Comparison of ENCODE assay signal across 8 cellular contexts in the genomic region with DNA sequence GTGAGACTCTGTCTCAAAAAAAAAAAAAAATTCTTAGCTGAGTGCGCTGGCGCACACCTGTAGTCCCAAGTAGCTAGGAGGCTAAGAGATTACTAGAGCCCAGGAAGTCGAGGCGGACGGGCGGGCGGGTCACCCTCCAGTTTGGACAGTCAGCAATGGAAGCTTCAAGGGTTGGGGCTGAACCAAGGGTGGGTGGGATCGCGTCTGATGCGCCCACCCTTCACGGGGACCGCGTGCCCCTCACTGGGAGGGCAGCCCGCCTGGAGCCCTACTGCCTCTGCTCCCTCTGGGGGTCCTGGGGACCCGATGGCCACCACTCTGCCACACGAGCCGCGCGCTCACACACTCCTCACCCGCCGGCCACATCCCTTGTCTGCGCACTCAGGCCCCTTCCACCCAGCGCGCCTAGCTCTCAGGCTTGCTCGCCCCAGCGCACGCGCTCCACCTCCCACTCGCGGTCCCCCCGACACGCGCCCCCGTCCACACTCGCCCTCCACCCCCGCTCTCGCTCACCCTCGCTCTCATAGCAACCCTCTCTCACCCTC. TPM values are rescaled to one million over a fixed set of nuclear protein-coding genes. Genes with fewer than 3 reads are reported as not detected.
A peak's percentile ranks its signal among the peaks of the same experiment; 100 is the strongest.
DNase-seq lines count a peak whose midpoint lies in the region; FAIRE-seq and TF ChIP-seq lines count a peak whose summit lies in the region.

No MANE protein-coding gene starts in this region.

- BruUV-seq in endothelial cell of umbilical vein (replicated peaks; lab: Mats Ljungman, UMichigan) = no TSS peak

- H3K9me1 ChIP-seq in endothelial cell of umbilical vein (replicated peaks; ENCODE audit: control insufficient read depth, extremely low read depth, insufficient read depth, low read length) = no peaks in the 10 kb centered on the region

- POLR2A ChIA-PET in BJ (lab: Charles Lee) (no interaction called here), endothelial cell of umbilical vein (lab: Charles Lee) (no interaction called here)

- H3K27ac ChIP-seq in SJCRH30 (peak overlapping the region; percentile 44; the same call in 1 of the 2 replicates), endothelial cell of umbilical vein (ENCODE audit: insufficient read depth, low read depth, low read length) (no peak overlapping the region), neutrophil (peak overlapping the region; percentile 66)

- H3K36me3 ChIP-seq in BJ (ENCODE audit: control insufficient read depth, insufficient read depth, low read length) (peaks cover 4% of the 10 kb centered on the region), SJCRH30 (0 out of 2 replicates have a peak, but pooled peaks cover 4% of the 10 kb centered on the region), endothelial cell of umbilical vein (ENCODE audit: control insufficient read depth in 2 of 2, extremely low read depth in 1 of 2, insufficient read depth in 2 of 2, low read length in 2 of 2) (no peaks in the 10 kb centered on the region), neutrophil (no peaks in the 10 kb centered on the region)

- H3K4me3 ChIP-seq in BJ (ENCODE audit: low read depth, low read length) (peak overlapping the region; percentile 96), SJCRH30 (peak overlapping the region; percentile 100), endothelial cell of umbilical vein (replicated peaks in 1 of 3; ENCODE audit: insufficient read depth in 1 of 3, low read depth in 1 of 3, low read length in 3 of 3) (peak overlapping the region; percentile 74 to 96 (median 81)), neutrophil (ENCODE audit: low read depth in 1 of 2, low read length in 1 of 2) (peak overlapping the region; percentile 74 to 92)

- TF ChIP-seq CTCF in BJ (IDR thresholded peaks at IDR 0.05; ENCODE audit: insufficient read depth, low read depth, low read length) = no peak
- no peak for TF ChIP-seq CTCF in endothelial cell of umbilical vein (IDR thresholded peaks at IDR 0.05; ENCODE audit: extremely low read depth in 1 of 2, insufficient read depth in 1 of 2, low read depth in 1 of 2, low read length in 2 of 2)
- no peak for TF ChIP-seq CTCF in neutrophil (IDR thresholded peaks at IDR 0.05)

- H3K4me2 ChIP-seq in endothelial cell of umbilical vein (ENCODE audit: insufficient read depth, low read length) = peak overlapping the region; percentile 70

- peak overlapping the region; percentile 67 for H3K9ac ChIP-seq in endothelial cell of umbilical vein (replicated peaks; ENCODE audit: extremely low read depth, insufficient read depth, low read length)

- intact Hi-C loops in endothelial cell of umbilical vein (cut with micrococcal nuclease) = loop anchor here (2.0 to 5.0 kb wide), 3 partner anchors 15 to 142 kb away; a partner anchor contains a TSS

- peaks cover 17% of the 10 kb centered on the region for H3K79me2 ChIP-seq in endothelial cell of umbilical vein (ENCODE audit: control insufficient read depth, insufficient read depth, low read length)

- H3K27me3 ChIP-seq in BJ (ENCODE audit: control insufficient read depth, insufficient read depth, low read length) (no peaks in the 10 kb centered on the region), SJCRH30 (no peaks in the 10 kb centered on the region), endothelial cell of umbilical vein (ENCODE audit: control insufficient read depth in 2 of 2, insufficient read depth in 2 of 2, low read length in 2 of 2) (no peaks in the 10 kb centered on the region), neutrophil (no peaks in the 10 kb centered on the region)

- H3K4me1 ChIP-seq in SJCRH30 = no peaks in the 10 kb centered on the region
- peaks cover 8% of the 10 kb centered on the region for H3K4me1 ChIP-seq in endothelial cell of umbilical vein (ENCODE audit: control insufficient read depth, extremely low read depth, insufficient read depth, low read length)
- H3K4me1 ChIP-seq in neutrophil (ENCODE audit: control insufficient read depth in 1 of 2, insufficient read depth in 1 of 2, low read depth in 1 of 2, low read length in 1 of 2) = peaks cover 14 to 17% of the 10 kb centered on the region in 2 experiments

- no peaks in the 10 kb centered on the region for H4K20me1 ChIP-seq in endothelial cell of umbilical vein (replicated peaks; ENCODE audit: control insufficient read depth, extremely low read depth, insufficient read depth, low read length)

- CTCF ChIA-PET in BJ (lab: Yijun Ruan, JAX) (interaction anchor here (0.6 to 1.8 kb wide), 2 partner anchors 9 to 15 kb away, joined by 3 to 7 read pairs; a partner anchor contains a TSS), endothelial cell of umbilical vein (lab: Charles Lee) (interaction anchor here (1.5 kb wide), 1 partner anchor 9 kb away, joined by 6 read pairs; no protein-coding TSS in a partner anchor)

- dilution Hi-C loops in endothelial cell of umbilical vein (cut with MboI; ENCODE audit: extremely low pct_ligation_motif_present, low sequenced_read_pairs) = no loop called here

- peak overlapping the region; percentile 98 for H2AFZ ChIP-seq in endothelial cell of umbilical vein (ENCODE audit: low read depth, low read length)

- DNase-seq in BJ (ENCODE audit: low read depth) (no peak), H54 (ENCODE audit: insufficient read length, low spot score) (peak; percentile 45), SJCRH30 (no peak), endothelial cell of umbilical vein (ENCODE audit: low read depth, low spot score) (no peak), epidermal melanocyte (ENCODE audit: insufficient read length, low spot score) (no peak), cerebellar nuclear complex (lab: John Stamatoyannopoulos, UW) (no peak)
- DNase-seq in effector CD4-positive, alpha-beta T cell = no peak

- FAIRE-seq in H54 (lab: Jason Lieb, UNC) (no peak), endothelial cell of umbilical vein (lab: Jason Lieb, UNC) (no peak)

- TF ChIP-seq POLR2A in H54 (IDR thresholded peaks at IDR 0.05; ENCODE audit: low read depth, low read length) = no peak
- no peak for TF ChIP-seq POLR2A in endothelial cell of umbilical vein (IDR thresholded peaks at IDR 0.05; ENCODE audit: low read depth, low read length)

- no peaks in the 10 kb centered on the region for H3K9me3 ChIP-seq in SJCRH30 (replicated peaks)
- no peaks in the 10 kb centered on the region for H3K9me3 ChIP-seq in endothelial cell of umbilical vein (replicated peaks; ENCODE audit: control insufficient read depth, insufficient read depth, low read length)
- H3K9me3 ChIP-seq in neutrophil = no peaks in the 10 kb centered on the region

TF ChIP-seq in endothelial cell of umbilical vein, 7 proteins besides CTCF, POLR2A, EP300 and RAD21:
- TF ChIP-seq POLR2AphosphoS5 (IDR thresholded peaks at IDR 0.05; ENCODE audit: insufficient read depth, low read depth, low read length) (no peak), JUN (IDR thresholded peaks at IDR 0.05; ENCODE audit: borderline replicate concordance, insufficient read depth, insufficient read length, low read depth) (no peak), FOS (IDR thresholded peaks at IDR 0.05; ENCODE audit: borderline replicate concordance, insufficient read depth, low read length) (no peak), GATA2 (IDR thresholded peaks at IDR 0.05; ENCODE audit: insufficient read depth, insufficient read length, low read depth, low read length) (no peak), MYC (IDR thresholded peaks at IDR 0.05; ENCODE audit: low read depth, low read length) (no peak), EZH2 (IDR thresholded peaks at IDR 0.05; ENCODE audit: borderline replicate concordance, low read depth, low read length, severe bottlenecking) (no peak)
- TF ChIP-seq, protein P1, sequence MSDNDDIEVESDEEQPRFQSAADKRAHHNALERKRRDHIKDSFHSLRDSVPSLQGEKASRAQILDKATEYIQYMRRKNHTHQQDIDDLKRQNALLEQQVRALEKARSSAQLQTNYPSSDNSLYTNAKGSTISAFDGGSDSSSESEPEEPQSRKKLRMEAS (IDR thresholded peaks at IDR 0.05; ENCODE audit: insufficient read depth, insufficient read length) = no peak

RNA-seq across cellular contexts. Expression of a gene that starts 0.5 kb away (rescaled TPM):
- polyA plus RNA-seq in BJ (2011; rRNA removed) = 122 and 178 TPM in 2 replicates
- 51.0 and 54.0 TPM in 2 replicates for polyA minus RNA-seq in BJ (2011; rRNA and poly(A)+ RNA removed)
- 51.4 and 56.7 TPM in 2 replicates for total RNA-seq in SJCRH30 (2014; rRNA removed; shearing (Covaris generic))
- 86.2 and 89.8 TPM in 2 replicates for total RNA-seq in endothelial cell of umbilical vein
- polyA plus RNA-seq in endothelial cell of umbilical vein = 98.2 and 107 TPM in 2 replicates
- polyA plus RNA-seq in endothelial cell of umbilical vein (2011; cell fraction: cytosol; rRNA removed) = 117 and 125 TPM in 2 replicates
- 65.5 and 66.9 TPM in 2 replicates for polyA plus RNA-seq in endothelial cell of umbilical vein (2011; cell fraction: nucleus; rRNA removed)
- polyA plus RNA-seq in endothelial cell of umbilical vein (2012) = 95.2 and 134 TPM in 2 replicates
- 75.0 and 96.4 TPM in 2 replicates for polyA minus RNA-seq in endothelial cell of umbilical vein
- polyA minus RNA-seq in endothelial cell of umbilical vein (2011; cell fraction: cytosol; rRNA and poly(A)+ RNA removed) = 23.1 TPM
- 27.8 and 31.1 TPM in 2 replicates for polyA minus RNA-seq in endothelial cell of umbilical vein (2011; cell fraction: nucleus; rRNA and poly(A)+ RNA removed)

RNA-seq across cellular contexts. Expression of a gene that starts 15.6 kb away (rescaled TPM):
- polyA plus RNA-seq in BJ (2011; rRNA removed) (53.3 and 76.5 TPM in 2 replicates), endothelial cell of umbilical vein (89.5 and 109 TPM in 2 replicates)
- polyA minus RNA-seq in BJ (2011; rRNA and poly(A)+ RNA removed) = 79.4 and 102 TPM in 2 replicates
- 40.6 and 42.6 TPM in 2 replicates for total RNA-seq in SJCRH30 (2014; rRNA removed; shearing (Covaris generic))
- 92.5 and 92.6 TPM in 2 replicates for total RNA-seq in endothelial cell of umbilical vein
- polyA plus RNA-seq in endothelial cell of umbilical vein (2011; cell fraction: cytosol; rRNA removed) = 59.7 and 67.5 TPM in 2 replicates
- polyA plus RNA-seq in endothelial cell of umbilical vein (2011; cell fraction: nucleus; rRNA removed) = 207 and 227 TPM in 2 replicates
- polyA plus RNA-seq in endothelial cell of umbilical vein (2012) = 60.5 and 72.6 TPM in 2 replicates
- polyA minus RNA-seq in endothelial cell of umbilical vein = 91.0 and 107 TPM in 2 replicates
- 42.9 TPM for polyA minus RNA-seq in endothelial cell of umbilical vein (2011; cell fraction: cytosol; rRNA and poly(A)+ RNA removed)
- polyA minus RNA-seq in endothelial cell of umbilical vein (2011; cell fraction: nucleus; rRNA and poly(A)+ RNA removed) = 99.5 and 108 TPM in 2 replicates
